17 cellular contexts compared by ENCODE assay signal in genomic region chr5:133293953-133294352, GRCh38.
"Had no signal": no experiment of that assay in that cellular context is flagged by ENCODE, and none has a peak within 500 bp of the region (broad histone marks: within the 10 kb centered on the region; RNA-seq: fewer than 3 reads in every experiment).

No MANE protein-coding gene starts in this region.

- H3K27ac ChIP-seq: brain microvascular endothelial cell, thyroid gland, WERI-Rb-1 had no signal

- H3K27me3 ChIP-seq: brain microvascular endothelial cell, thyroid gland had no signal

- H3K4me3 ChIP-seq: thyroid gland had no signal

- H3K27me3 Mint-ChIP-seq: activated T-helper 17 cell treated with anti-CD3 and anti-CD28 coated beads, Interleukin-2, amount 50 U/mL, for 72 hours; dendritic cell treated with granulocyte-macrophage colony-stimulating factor and Interleukin-4, amounts not matched to agents 40 ng/mL and 50 ng/mL, for 4 days; stimulated activated memory B cell treated with anti-CD40 and anti-IgM and Interleukin-4, amounts not matched to agents 10 μg/mL and 1 μg/mL and 100 μg/mL, for 72 hours had no signal

- H3K4me3 Mint-ChIP-seq: activated T-helper 17 cell treated with anti-CD3 and anti-CD28 coated beads, Interleukin-2, amount 50 U/mL, for 72 hours; dendritic cell treated with granulocyte-macrophage colony-stimulating factor and Interleukin-4, amounts not matched to agents 40 ng/mL and 50 ng/mL, for 4 days; nephron; stimulated activated memory B cell treated with anti-CD40 and anti-IgM and Interleukin-4, amounts not matched to agents 10 μg/mL and 1 μg/mL and 100 μg/mL, for 72 hours had no signal

- H3K4me1 ChIP-seq: thyroid gland had no signal

- DNase-seq: activated CD4-positive, alpha-beta T cell treated with anti-CD3 and anti-CD28 coated beads, Interleukin-2, amount 50 U/mL, for 48 hours; activated naive CD4-positive, alpha-beta T cell treated with Interleukin-2 at 50 U/mL for 16 hours; anterior cingulate cortex; brain microvascular endothelial cell; cerebellar nuclear complex; effector memory CD4-positive, alpha-beta T cell; foreskin fibroblast; glutamatergic neuron; kidney glomerular epithelial cell; left ventricle myocardium superior; mesendoderm; thyroid gland; WERI-Rb-1 had no signal

- H3K9me3 Mint-ChIP-seq: activated T-helper 17 cell treated with anti-CD3 and anti-CD28 coated beads, Interleukin-2, amount 50 U/mL, for 72 hours; dendritic cell treated with granulocyte-macrophage colony-stimulating factor and Interleukin-4, amounts not matched to agents 40 ng/mL and 50 ng/mL, for 4 days; nephron; stimulated activated memory B cell treated with anti-CD40 and anti-IgM and Interleukin-4, amounts not matched to agents 10 μg/mL and 1 μg/mL and 100 μg/mL, for 72 hours had no signal

- H3K36me3 Mint-ChIP-seq: stimulated activated memory B cell treated with anti-CD40 and anti-IgM and Interleukin-4, amounts not matched to agents 10 μg/mL and 1 μg/mL and 100 μg/mL, for 72 hours had no signal

- H3K27ac Mint-ChIP-seq: activated T-helper 17 cell treated with anti-CD3 and anti-CD28 coated beads, Interleukin-2, amount 50 U/mL, for 72 hours; dendritic cell treated with granulocyte-macrophage colony-stimulating factor and Interleukin-4, amounts not matched to agents 40 ng/mL and 50 ng/mL, for 4 days; nephron; stimulated activated memory B cell treated with anti-CD40 and anti-IgM and Interleukin-4, amounts not matched to agents 10 μg/mL and 1 μg/mL and 100 μg/mL, for 72 hours had no signal

- H3K4me1 Mint-ChIP-seq: activated T-helper 17 cell treated with anti-CD3 and anti-CD28 coated beads, Interleukin-2, amount 50 U/mL, for 72 hours; nephron; stimulated activated memory B cell treated with anti-CD40 and anti-IgM and Interleukin-4, amounts not matched to agents 10 μg/mL and 1 μg/mL and 100 μg/mL, for 72 hours had no signal

- H3K36me3 ChIP-seq: brain microvascular endothelial cell, thyroid gland, WERI-Rb-1 had no signal

- H3K9me3 ChIP-seq: thyroid gland had no signal
